Comparison of ENCODE assay signal across 8 cellular contexts in genomic region chr15:56244237-56244810, GRCh38. TPM values are rescaled to one million over a fixed set of nuclear protein-coding genes. Genes with fewer than 3 reads are reported as not detected.
DNase-seq lines count a peak whose midpoint lies in the region; ATAC-seq lines count a peak whose summit lies in the region.

No MANE protein-coding gene starts in this region.

- ATAC-seq in esophagus mucosa: peak; percentile 72

- no peaks in the 10 kb centered on the region for H3K36me3 ChIP-seq in HAP-1 (replicated peaks)

- in situ Hi-C loops in HAP-1 (cut with MboI; ENCODE audit: low sequenced_read_pairs): no loop called here

- H3K27me3 ChIP-seq in HAP-1 (ENCODE audit: low read depth): no peaks in the 10 kb centered on the region

- H3K4me1 ChIP-seq in HAP-1: peaks cover 11% of the 10 kb centered on the region

- H3K9me3 ChIP-seq in HAP-1: no peaks in the 10 kb centered on the region

- peak overlapping the region; percentile 41 for H3K4me3 ChIP-seq in HAP-1

- DNase-seq in C1 segment of cervical spinal cord (lab: John Stamatoyannopoulos, UW) (peak; percentile 32 to 70 (median 62)), HAP-1 (ENCODE audit: low spot score in 2 of 2) (peak; percentile 89 to 91), NCI-H748 (lab: John Stamatoyannopoulos, UW; ENCODE audit: unreplicated experiment) (peak; percentile 91), activated T-cell treated with anti-CD3 and anti-CD28 coated beads for 48 hours (ENCODE audit: low read depth) (peak; percentile 27), mucosa of gallbladder (ENCODE audit: low spot score) (peak; percentile 34), superior temporal gyrus (ENCODE audit: extremely low spot score) (peak; percentile 82)
- no peak for DNase-seq in activated CD4-positive, CD25-positive, alpha-beta regulatory T cell (lab: John Stamatoyannopoulos, UW)

RNA-seq across cellular contexts. Expression of gene RFX7, which starts 0.6 kb away (rescaled TPM):
- total RNA-seq in esophagus mucosa: 15.1 TPM
- total RNA-seq in mucosa of gallbladder: 15.9 TPM

Comparison
In these comparisons a context has a peak if more than half of its experiments do, and no peak if none do; other contexts are left out.
1. DNase-seq: peak in C1 segment of cervical spinal cord (14 of 14), HAP-1 (2 of 2), NCI-H748 (single experiment), activated T-cell treated with anti-CD3 and anti-CD28 coated beads for 48 hours (single experiment), mucosa of gallbladder (single experiment) and superior temporal gyrus (single experiment); none in activated CD4-positive, CD25-positive, alpha-beta regulatory T cell (0 of 4).